8 cellular contexts compared by ENCODE assay signal in the genomic region with DNA sequence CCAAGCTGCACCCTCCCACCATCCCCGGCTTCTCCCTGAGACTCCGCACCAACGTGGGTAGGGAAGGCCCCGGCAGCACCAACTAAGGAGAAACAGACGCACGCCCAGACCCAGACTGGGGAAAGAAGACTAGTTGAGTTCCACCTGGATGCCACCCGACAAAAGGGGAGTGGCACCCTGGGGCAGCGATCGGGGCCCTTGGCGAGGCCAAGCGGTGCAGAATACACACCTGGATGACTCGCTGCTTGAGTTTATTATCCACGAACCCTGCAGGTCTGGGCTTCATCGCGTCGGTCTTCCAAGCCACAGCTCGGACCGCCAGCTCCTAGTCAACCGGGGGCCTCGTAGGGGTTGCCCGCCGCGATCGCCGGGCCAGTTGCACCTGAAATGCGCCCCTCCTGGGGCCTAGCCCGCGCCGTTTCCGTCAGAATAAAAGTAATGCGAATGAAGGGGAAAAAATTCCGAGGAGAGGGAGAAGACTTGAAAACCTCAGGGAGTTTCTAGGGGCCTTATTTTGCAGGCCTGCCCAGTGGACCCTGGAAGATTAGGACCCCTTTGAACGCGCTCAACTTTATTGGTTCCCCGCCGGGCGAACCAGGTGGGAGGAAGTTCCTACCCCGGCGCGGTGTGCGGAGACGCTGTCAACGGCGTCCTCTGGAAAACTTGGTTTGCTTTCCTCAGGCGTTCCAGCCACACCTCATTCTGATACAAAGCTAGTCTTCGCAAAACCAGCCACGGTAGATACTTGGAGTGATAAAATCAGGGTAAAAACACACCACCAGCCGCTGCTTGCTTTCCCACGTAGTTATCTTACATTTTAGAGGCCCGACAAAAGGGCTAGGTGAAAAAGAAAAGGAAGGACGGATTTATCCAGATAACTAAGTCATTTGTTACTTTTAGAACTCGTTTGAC. TPM values are rescaled to one million over a fixed set of nuclear protein-coding genes. Genes with fewer than 3 reads are reported as not detected.
DNase-seq lines count a peak whose midpoint lies in the region; FAIRE-seq and TF ChIP-seq lines count a peak whose summit lies in the region.

TSS of gene NVL (minus strand) at position 331 of the 912 bp plus-strand sequence. CDS start at position 286, 45 bp downstream.

- TF ChIP-seq POLR2A in NB4 (IDR thresholded peaks at IDR 0.05; ENCODE audit: extremely low read depth, insufficient read length): peak; percentile 33

- no peak within 1 kb of the TSS for H4K91ac ChIP-seq in neuronal stem cell (ENCODE audit: low read depth, low read length, poor library complexity)

- peaks cover 4% of the 10 kb centered on the region; the same call in 1 of the 2 replicates for H3K36me3 Mint-ChIP-seq in HFFc6 (ENCODE audit: low read depth)

- H3K4me3 Mint-ChIP-seq in HFFc6: peak within 1 kb of the TSS; percentile 96

- no peak within 1 kb of the TSS for H2AK5ac ChIP-seq in neuronal stem cell (ENCODE audit: low read depth, low read length)

- WGBS in neuronal stem cell (ENCODE audit: extremely low coverage in 2 of 2, insufficient read length in 2 of 2, insufficient replicate concordance in 1 of 2), 2 donors: no CpG with 5 or more reads among the region's 52 CpGs

- H3K27me3 ChIP-seq in neuronal stem cell (ENCODE audit: control insufficient read depth in 3 of 3, insufficient read depth in 3 of 3, low read depth in 1 of 3, low read length in 3 of 3) (no peaks in the 10 kb centered on the region), subcutaneous abdominal adipose tissue (ENCODE audit: control insufficient read depth in 5 of 5, insufficient read depth in 4 of 5, low read length in 5 of 5) (no peaks in the 10 kb centered on the region)

- H2BK120ac ChIP-seq in neuronal stem cell (ENCODE audit: low read depth, low read length): no peak within 1 kb of the TSS

- H3K27me3 Mint-ChIP-seq in HFFc6 (ENCODE audit: insufficient read depth): no peaks in the 10 kb centered on the region; the same call in 1 of the 2 replicates

- H3K14ac ChIP-seq in neuronal stem cell (ENCODE audit: low read length): peak within 1 kb of the TSS; percentile 77

- peaks cover 0 to 24% of the 10 kb centered on the region in 2 donors for H3K36me3 ChIP-seq in neuronal stem cell (replicated peaks in 1 of 2; ENCODE audit: control insufficient read depth in 2 of 2, insufficient read depth in 2 of 2, low read length in 2 of 2)
- peaks cover 0 to 3% (median 3%) of the 10 kb centered on the region in 5 donors for H3K36me3 ChIP-seq in subcutaneous abdominal adipose tissue (ENCODE audit: control insufficient read depth in 5 of 5, insufficient read depth in 5 of 5, low read length in 5 of 5)

- peak within 1 kb of the TSS; percentile 63 for H3K4me2 ChIP-seq in neuronal stem cell (ENCODE audit: insufficient read depth, low read length, poor library complexity, severe bottlenecking)

- H4K8ac ChIP-seq in neuronal stem cell (ENCODE audit: low read depth, low read length): no peak within 1 kb of the TSS

- H3K9ac ChIP-seq in neuronal stem cell (ENCODE audit: low read depth, low read length, poor library complexity): peak within 1 kb of the TSS; percentile 95
- peak within 1 kb of the TSS; percentile 85 to 100 (median 98) for H3K9ac ChIP-seq in subcutaneous abdominal adipose tissue (ENCODE audit: low read length in 5 of 5)

- peak; percentile 73 for DNase-seq in GM04504 (ENCODE audit: low read depth)
- peak; percentile 79 for DNase-seq in HFFc6
- peak; percentile 93 for DNase-seq in NB4 (ENCODE audit: low read depth)
- peak; percentile 91 for DNase-seq in SK-N-DZ (ENCODE audit: low spot score)
- DNase-seq in activated naive CD4-positive, alpha-beta T cell treated with Interleukin-2 at 50 U/mL for 16 hours: peak; percentile 82
- DNase-seq in frontal cortex (ENCODE audit: low spot score in 2 of 2): peak; percentile 73 to 77
- DNase-seq in neuronal stem cell (ENCODE audit: low spot score): peak; percentile 78

- H3K27ac ChIP-seq in neuronal stem cell (replicated peaks; ENCODE audit: low read length) (peak within 1 kb of the TSS; percentile 75), subcutaneous abdominal adipose tissue (ENCODE audit: low read depth, low read length) (peak within 1 kb of the TSS; percentile 95)

- peak within 1 kb of the TSS; percentile 96 for H3K4me3 ChIP-seq in NB4 (ENCODE audit: low read depth, low read length)
- peak within 1 kb of the TSS; percentile 80 to 90 for H3K4me3 ChIP-seq in neuronal stem cell (ENCODE audit: low read length in 2 of 2)
- peak within 1 kb of the TSS; percentile 83 to 100 (median 99) for H3K4me3 ChIP-seq in subcutaneous abdominal adipose tissue (ENCODE audit: low read depth in 1 of 5, low read length in 5 of 5)

- peak within 1 kb of the TSS; percentile 12 for H2BK12ac ChIP-seq in neuronal stem cell (ENCODE audit: low read length)

- H3K9me3 ChIP-seq in neuronal stem cell (replicated peaks in 1 of 2; ENCODE audit: control insufficient read depth in 2 of 2, insufficient read depth in 1 of 2, low read depth in 1 of 2, low read length in 2 of 2) (no peaks in the 10 kb centered on the region), subcutaneous abdominal adipose tissue (ENCODE audit: control insufficient read depth in 5 of 5, low read length in 5 of 5) (no peaks in the 10 kb centered on the region)

- peaks cover 4% of the 10 kb centered on the region for H3K79me1 ChIP-seq in neuronal stem cell (ENCODE audit: low read depth, low read length)

- no peaks in the 10 kb centered on the region for H3K9me3 Mint-ChIP-seq in HFFc6

- peaks cover 48% of the 10 kb centered on the region for H3K4me1 Mint-ChIP-seq in HFFc6 (ENCODE audit: low read depth)

- H2AFZ ChIP-seq in neuronal stem cell (ENCODE audit: low read length): peak within 1 kb of the TSS; percentile 89

- H3K4me1 ChIP-seq in neuronal stem cell (ENCODE audit: control insufficient read depth in 2 of 2, insufficient read depth in 1 of 2, low read depth in 1 of 2, low read length in 2 of 2) (no peaks in the 10 kb centered on the region), subcutaneous abdominal adipose tissue (ENCODE audit: control insufficient read depth in 5 of 5, insufficient read depth in 5 of 5, low read length in 5 of 5) (peaks cover 2 to 28% (median 22%) of the 10 kb centered on the region in 5 donors)

- TF ChIP-seq CTCF in HFFc6 (IDR thresholded peaks at IDR 0.05) (no peak), NB4 (IDR thresholded peaks at IDR 0.05; ENCODE audit: low read depth, low read length) (no peak)

- H2BK15ac ChIP-seq in neuronal stem cell (ENCODE audit: low read length): no peak within 1 kb of the TSS

- H3K4ac ChIP-seq in neuronal stem cell (ENCODE audit: low read length): no peak within 1 kb of the TSS

- peak within 1 kb of the TSS; percentile 59 for H3K23ac ChIP-seq in neuronal stem cell (ENCODE audit: low read depth, low read length, poor library complexity)

- no peak for FAIRE-seq in frontal cortex (lab: Jason Lieb, UNC)

- H3K27ac Mint-ChIP-seq in HFFc6: peak within 1 kb of the TSS; percentile 99

- peak within 1 kb of the TSS; percentile 91 for H3K18ac ChIP-seq in neuronal stem cell (ENCODE audit: low read length)

- H2BK5ac ChIP-seq in neuronal stem cell (ENCODE audit: low read length): no peak within 1 kb of the TSS

RNA-seq across cellular contexts. Expression of gene NVL, which starts in this region (rescaled TPM):
- total RNA-seq in HFFc6 (2021; fragmentation: NEBNext Ultra II Directional; extraction: Animal tissue kit (Norgen Biotek cat#: 25700)): 10 to 100 TPM; 21.4 to 24.4 (median 23.0) TPM
- 42.3 and 55.6 TPM in 2 replicates for polyA plus RNA-seq in SK-N-DZ (2014; cell fraction: cytosol; rRNA removed)
- 47.2 and 54.0 TPM in 2 replicates for polyA plus RNA-seq in SK-N-DZ (2014; cell fraction: nucleus; rRNA removed)
- total RNA-seq in frontal cortex: 35.5 TPM
- 34.4 TPM for polyA plus RNA-seq in neuronal stem cell (2013, experiment 1 of 2)
- polyA plus RNA-seq in neuronal stem cell (2013, experiment 2 of 2): 31.4 TPM

Comparison
In these comparisons a context has a peak if more than half of its experiments do, and no peak if none do; other contexts are left out.
1. Peak in every context shown above with its lines: DNase-seq, H3K4me3 ChIP-seq and H3K27ac ChIP-seq.